Comparison of ENCODE assay signal across 13 cellular contexts in genomic region chrX:123408856-123409737, GRCh38.
DNase-seq lines count a peak whose midpoint lies in the region; ATAC-seq and TF ChIP-seq lines count a peak whose summit lies in the region.
"Had no signal": no experiment of that assay in that cellular context is flagged by ENCODE, and none has a peak within 500 bp of the region (broad histone marks: within the 10 kb centered on the region; RNA-seq: fewer than 3 reads in every experiment).

No MANE protein-coding gene starts in this region.

- no peaks in the 10 kb centered on the region for H3K27me3 ChIP-seq in SJCRH30
- H3K27me3 ChIP-seq: esophagus squamous epithelium had no signal

- no peak for TF ChIP-seq CTCF in astrocyte of the cerebellum (IDR thresholded peaks at IDR 0.05; ENCODE audit: low read depth, low read length, missing control alignments)
- no peak for TF ChIP-seq CTCF in coronary artery (IDR thresholded peaks at IDR 0.05)

- in situ Hi-C loops in astrocyte of the cerebellum (cut with HindIII; ENCODE audit: low sequenced_read_pairs): no loop called here

- DNase-seq in GM03348 (ENCODE audit: low spot score): peak; percentile 28
- peak; percentile 62 for DNase-seq in astrocyte of the cerebellum (ENCODE audit: low read depth)
- DNase-seq in SJCRH30: no peak
- no peak for DNase-seq in NCI-H446 treated with DMSO at 0.1 percent for 48 hours (lab: John Stamatoyannopoulos, UW)
- no peak for DNase-seq in coronary artery (ENCODE audit: low spot score)
- DNase-seq in stimulated activated CD4-positive, alpha-beta T cell treated with anti-CD3 and anti-CD28 coated beads, Interleukin-4, amount 100 ng/mL, for 1 hour: no peak
- DNase-seq: activated CD8-positive, alpha-beta T cell treated with anti-CD3 and anti-CD28 coated beads, Interleukin-2, amount 10 ng/mL, durations not matched to agents 7 days and 5 days; esophagus squamous epithelium; KBM-7; stimulated activated CD4-positive, alpha-beta T cell treated with anti-CD3 and anti-CD28 coated beads, Interleukin-2, amount 100 ng/mL, for 24 hours; SW 1271 had no signal

- H3K9me3 ChIP-seq in SJCRH30 (replicated peaks): no peaks in the 10 kb centered on the region
- H3K9me3 ChIP-seq: esophagus squamous epithelium had no signal

- ATAC-seq in GM19328 (IDR thresholded peaks at IDR 0.05; ENCODE audit: unreplicated experiment) (peak; percentile 42), HG02885 (IDR thresholded peaks at IDR 0.05; ENCODE audit: poor library complexity, unreplicated experiment) (peak; percentile 45)
- ATAC-seq: activated CD8-positive, alpha-beta T cell treated with anti-CD3 and anti-CD28 coated beads, Interleukin-2, amount 10 ng/mL, durations not matched to agents 7 days and 5 days had no signal

- H3K4me3 ChIP-seq in astrocyte of the cerebellum (ENCODE audit: low read depth, low read length) (no peak overlapping the region), SJCRH30 (no peak overlapping the region), coronary artery (no peak overlapping the region)
- H3K4me3 ChIP-seq: esophagus squamous epithelium had no signal

- no peaks in the 10 kb centered on the region for H3K4me1 ChIP-seq in SJCRH30
- H3K4me1 ChIP-seq: esophagus squamous epithelium had no signal

- no peaks in the 10 kb centered on the region for H3K36me3 ChIP-seq in SJCRH30
- H3K36me3 ChIP-seq: esophagus squamous epithelium had no signal

- no peak overlapping the region for H3K27ac ChIP-seq in SJCRH30
- H3K27ac ChIP-seq in coronary artery: peak overlapping the region in 1 of 2 donors; percentile 60

Comparison
In these comparisons a context has a peak if more than half of its experiments do, and no peak if none do; other contexts are left out.
1. DNase-seq: peak in GM03348 (single experiment) and astrocyte of the cerebellum (single experiment); none in SJCRH30 (0 of 2), NCI-H446 treated with DMSO at 0.1 percent for 48 hours (single experiment), coronary artery (single experiment) and stimulated activated CD4-positive, alpha-beta T cell treated with anti-CD3 and anti-CD28 coated beads, Interleukin-4, amount 100 ng/mL, for 1 hour (single experiment).